Comparison of ENCODE assay signal across 8 cellular contexts in the genomic region with DNA sequence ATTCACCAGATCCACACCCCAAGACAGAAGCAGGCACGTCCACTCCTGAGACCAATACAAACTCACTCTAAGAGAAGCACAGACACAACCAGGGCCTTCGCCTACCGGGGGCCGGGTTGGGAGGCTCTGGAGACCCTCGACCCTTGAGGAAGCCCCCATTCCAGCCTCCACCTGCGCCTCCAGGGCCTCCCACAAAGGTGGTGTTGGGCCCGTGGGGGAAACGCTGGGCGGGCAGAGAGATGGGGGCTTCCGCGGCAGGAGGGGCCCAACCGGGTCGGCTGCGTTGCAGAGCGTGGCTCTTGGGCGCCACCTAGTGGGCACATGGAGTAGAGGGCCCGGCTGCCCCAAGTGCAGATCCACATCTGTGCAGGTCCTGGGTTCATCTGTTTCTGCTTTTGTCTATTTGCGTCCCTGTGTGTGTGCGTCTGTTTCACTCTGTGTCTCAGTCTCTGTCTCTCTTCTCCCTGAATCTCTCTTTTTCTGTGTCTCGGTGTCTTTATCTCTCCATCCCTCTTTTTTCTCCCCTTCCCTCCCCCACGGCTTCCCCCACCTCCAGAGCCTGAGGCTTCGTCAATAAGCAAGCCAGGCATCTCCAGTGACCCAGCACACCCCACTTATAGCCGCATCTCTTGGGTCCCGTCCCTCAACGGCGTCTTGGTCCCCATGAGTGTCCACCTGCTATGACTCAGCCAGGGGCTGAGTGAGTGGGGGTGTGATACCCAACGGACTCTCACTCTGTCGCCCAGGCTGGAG. TPM values are rescaled to one million over a fixed set of nuclear protein-coding genes. Genes with fewer than 3 reads are reported as not detected.
A peak's percentile ranks its signal among the peaks of the same experiment; 100 is the strongest.
DNase-seq lines count a peak whose midpoint lies in the region; ATAC-seq and TF ChIP-seq lines count a peak whose summit lies in the region.

No MANE protein-coding gene starts in this region.

- no peaks in the 10 kb centered on the region for H3K9me3 ChIP-seq in NT2/D1 (ENCODE audit: insufficient read depth, low read length)

- H3K4me1 Mint-ChIP-seq in activated CD8-positive, alpha-beta memory T cell treated with anti-CD3 and anti-CD28 coated beads, Interleukin-2, amount 10 ng/mL, durations not matched to agents 7 days and 5 days, result peaks cover 3% of the 10 kb centered on the region

- no peak for DNase-seq in AG09309 (ENCODE audit: low read depth)
- DNase-seq in GM20000 (ENCODE audit: low spot score), result peak; percentile 90
- DNase-seq in NT2/D1 (ENCODE audit: low read depth, low spot score), result no peak
- peak; percentile 72 for DNase-seq in activated CD8-positive, alpha-beta memory T cell treated with anti-CD3 and anti-CD28 coated beads, Interleukin-2, amount 10 ng/mL, durations not matched to agents 7 days and 5 days
- peak; percentile 72 for DNase-seq in epidermal melanocyte (ENCODE audit: insufficient read length, low spot score)
- DNase-seq in myocyte (ENCODE audit: low read depth), result peak; percentile 49
- peak; percentile 24 to 45 for DNase-seq in stimulated activated CD8-positive, alpha-beta memory T cell treated with anti-CD3 and anti-CD28 coated beads, Interleukin-7, amount 100 ng/mL, for 4 hours (ENCODE audit: low read depth in 2 of 2)

- H3K36me3 ChIP-seq in NT2/D1 (ENCODE audit: insufficient read depth, insufficient read length, low read length), result peaks cover 30% of the 10 kb centered on the region

- peak; percentile 82 for ATAC-seq in activated CD8-positive, alpha-beta memory T cell treated with anti-CD3 and anti-CD28 coated beads, Interleukin-2, amount 10 ng/mL, durations not matched to agents 7 days and 5 days
- ATAC-seq in HG02759 (IDR thresholded peaks at IDR 0.05; ENCODE audit: unreplicated experiment), result no peak

- no peak overlapping the region for H3K4me3 Mint-ChIP-seq in activated CD8-positive, alpha-beta memory T cell treated with anti-CD3 and anti-CD28 coated beads, Interleukin-2, amount 10 ng/mL, durations not matched to agents 7 days and 5 days

- peaks cover 5% of the 10 kb centered on the region for H3K4me1 ChIP-seq in NT2/D1 (ENCODE audit: insufficient read depth, insufficient read length)

- H3K4me3 ChIP-seq in AG09309 (ENCODE audit: control insufficient read depth, low read depth, low read length) (peak overlapping the region; percentile 13), NT2/D1 (ENCODE audit: insufficient read length, low read depth) (no peak overlapping the region)

- no peak overlapping the region for H3K27ac Mint-ChIP-seq in activated CD8-positive, alpha-beta memory T cell treated with anti-CD3 and anti-CD28 coated beads, Interleukin-2, amount 10 ng/mL, durations not matched to agents 7 days and 5 days

- CTCF ChIA-PET in activated CD8-positive, alpha-beta memory T cell treated with anti-CD3 and anti-CD28 coated beads, Interleukin-2, amount 10 ng/mL, durations not matched to agents 7 days and 5 days (lab: Charles Lee), result interaction anchor here (1.4 kb wide), 1 partner anchor 30 kb away, joined by 3 read pairs; no protein-coding TSS in a partner anchor

- no peaks in the 10 kb centered on the region for H3K27me3 ChIP-seq in NT2/D1 (ENCODE audit: insufficient read depth, insufficient read length)

- no peaks in the 10 kb centered on the region for H3K27me3 Mint-ChIP-seq in activated CD8-positive, alpha-beta memory T cell treated with anti-CD3 and anti-CD28 coated beads, Interleukin-2, amount 10 ng/mL, durations not matched to agents 7 days and 5 days

- no peaks in the 10 kb centered on the region for H3K9me3 Mint-ChIP-seq in activated CD8-positive, alpha-beta memory T cell treated with anti-CD3 and anti-CD28 coated beads, Interleukin-2, amount 10 ng/mL, durations not matched to agents 7 days and 5 days (ENCODE audit: low read depth)

- no peaks in the 10 kb centered on the region for H3K36me3 Mint-ChIP-seq in activated CD8-positive, alpha-beta memory T cell treated with anti-CD3 and anti-CD28 coated beads, Interleukin-2, amount 10 ng/mL, durations not matched to agents 7 days and 5 days

- peak overlapping the region; percentile 62 for H3K9ac ChIP-seq in NT2/D1 (ENCODE audit: insufficient read length, low read depth)

- TF ChIP-seq CTCF in AG09309 (IDR thresholded peaks at IDR 0.05; ENCODE audit: control insufficient read depth, insufficient read depth, low read depth, low read length, missing control alignments) (peak; percentile 99), GM20000 (IDR thresholded peaks at IDR 0.05; ENCODE audit: extremely low read depth, missing control alignments) (peak; percentile 97)

RNA-seq across cellular contexts. Expression of gene TINCR, which starts 10.5 kb away (rescaled TPM):
- under 1 TPM; 0.28 to 0.79 TPM for total RNA-seq in activated CD8-positive, alpha-beta memory T cell treated with anti-CD3 and anti-CD28 coated beads, Interleukin-2, amount 10 ng/mL, durations not matched to agents 7 days and 5 days
- 0.05 TPM in 1 of 2 replicates, not detected in the other for total RNA-seq in myocyte
- 0.20 TPM for polyA plus RNA-seq in myocyte (2012)

RNA-seq across cellular contexts. Expression of gene SAFB2, which starts 44.3 kb away (rescaled TPM):
- 100 to 1,000 TPM; 110 to 125 TPM for total RNA-seq in activated CD8-positive, alpha-beta memory T cell treated with anti-CD3 and anti-CD28 coated beads, Interleukin-2, amount 10 ng/mL, durations not matched to agents 7 days and 5 days
- total RNA-seq in myocyte, result 30.8 and 35.1 TPM in 2 replicates
- polyA plus RNA-seq in myocyte (2012), result 44.0 TPM

RNA-seq across cellular contexts. Expression of gene SAFB, which starts 44.6 kb away (rescaled TPM):
- 100 to 1,000 TPM; 134 to 152 TPM for total RNA-seq in activated CD8-positive, alpha-beta memory T cell treated with anti-CD3 and anti-CD28 coated beads, Interleukin-2, amount 10 ng/mL, durations not matched to agents 7 days and 5 days
- total RNA-seq in myocyte, result 41.7 and 42.1 TPM in 2 replicates
- polyA plus RNA-seq in myocyte (2012), result 49.8 TPM

Comparison
In these comparisons a context has a peak if more than half of its experiments do, and no peak if none do; other contexts are left out.
1. DNase-seq: peak in GM20000 (single experiment), activated CD8-positive, alpha-beta memory T cell treated with anti-CD3 and anti-CD28 coated beads, Interleukin-2, amount 10 ng/mL, durations not matched to agents 7 days and 5 days (single experiment), epidermal melanocyte (single experiment), myocyte (single experiment) and stimulated activated CD8-positive, alpha-beta memory T cell treated with anti-CD3 and anti-CD28 coated beads, Interleukin-7, amount 100 ng/mL, for 4 hours (2 of 2); none in AG09309 (single experiment) and NT2/D1 (single experiment).